Comparison of ENCODE assay signal across 22 cellular contexts in genomic region chr14:72111921-72112320, GRCh38.
"Had no signal": no experiment of that assay in that cellular context is flagged by ENCODE, and none has a peak within 500 bp of the region (broad histone marks: within the 10 kb centered on the region; RNA-seq: fewer than 3 reads in every experiment).

No MANE protein-coding gene starts in this region.

- H3K27me3 ChIP-seq: esophagus muscularis mucosa, foreskin keratinocyte, gastroesophageal sphincter, heart left ventricle, hepatocyte, neutrophil, right atrium auricular region, sigmoid colon, thyroid gland had no signal

- H3K9me3 ChIP-seq: esophagus muscularis mucosa, gastroesophageal sphincter, heart left ventricle, mucosa of descending colon, neutrophil, prostate gland, right atrium auricular region, sigmoid colon, stomach, thyroid gland had no signal

- H3K27ac ChIP-seq: coronary artery, esophagus muscularis mucosa, foreskin keratinocyte, gastroesophageal sphincter, heart left ventricle, hepatocyte, neutrophil, prostate gland, right atrium auricular region, sigmoid colon, stomach, thyroid gland had no signal

- H3K36me3 ChIP-seq: esophagus muscularis mucosa, gastroesophageal sphincter, heart left ventricle, neutrophil, prostate gland, right atrium auricular region, sigmoid colon, stomach, thyroid gland had no signal

- H3K4me3 ChIP-seq: coronary artery, esophagus muscularis mucosa, gastroesophageal sphincter, heart left ventricle, hepatocyte, lung, mucosa of descending colon, prostate gland, right atrium auricular region, sigmoid colon, stomach, thyroid gland had no signal

- H3K4me1 ChIP-seq: esophagus muscularis mucosa, foreskin keratinocyte, gastroesophageal sphincter, heart left ventricle, prostate gland, right atrium auricular region, sigmoid colon, stomach, thyroid gland had no signal

- DNase-seq: dermis blood vessel endothelial cell; effector memory CD4-positive, alpha-beta T cell; foreskin keratinocyte; heart left ventricle; kidney; mucosa of descending colon; naive B cell; sigmoid colon; stimulated activated CD4-positive, alpha-beta T cell treated with anti-CD3 and anti-CD28 coated beads, Interleukin-2, amount 100 ng/mL, for 24 hours; stimulated activated CD4-positive, alpha-beta T cell treated with anti-CD3 and anti-CD28 coated beads, Interleukin-4, amount 100 ng/mL, for 24 hours; stimulated activated naive CD4-positive, alpha-beta T cell treated with Interleukin-2 at 50 U/mL for 16 hours; stomach; thyroid gland; trophoblast cell had no signal
